ENCODE assay signal across 8 cellular contexts in genomic region chr1:223143760-223144248, GRCh38. TPM values are rescaled to one million over a fixed set of nuclear protein-coding genes. Genes with fewer than 3 reads are reported as not detected.
DNase-seq lines count a peak whose midpoint lies in the region; ATAC-seq and TF ChIP-seq lines count a peak whose summit lies in the region.

No MANE protein-coding gene starts in this region.

- H3K9me3 ChIP-seq in lung (ENCODE audit: control insufficient read depth in 2 of 2, insufficient read depth in 1 of 2, low read length in 1 of 2) (no peaks in the 10 kb centered on the region), thoracic aorta (no peaks in the 10 kb centered on the region)

- ATAC-seq in GM21825 (IDR thresholded peaks at IDR 0.05; ENCODE audit: unreplicated experiment) (peak; percentile 33), lung (ENCODE audit: insufficient read depth, low FRiP score) (peak; percentile 38), thoracic aorta (ENCODE audit: insufficient number of reproducible peaks, low FRiP score, low read depth) (no peak), left lobe of liver (no peak)

- H3K4me3 Mint-ChIP-seq in activated naive CD4-positive, alpha-beta T cell treated with anti-CD3 and anti-CD28 coated beads for 36 hours: peak overlapping the region; percentile 72

- peak overlapping the region; percentile 22 for H3K27ac Mint-ChIP-seq in activated naive CD4-positive, alpha-beta T cell treated with anti-CD3 and anti-CD28 coated beads for 36 hours

- no peaks in the 10 kb centered on the region for H3K27me3 Mint-ChIP-seq in activated naive CD4-positive, alpha-beta T cell treated with anti-CD3 and anti-CD28 coated beads for 36 hours (ENCODE audit: low read depth)

- DNase-seq in NCI-H524 (lab: John Stamatoyannopoulos, UW): peak; percentile 53 to 79
- DNase-seq in activated naive CD4-positive, alpha-beta T cell treated with anti-CD3 and anti-CD28 coated beads for 36 hours: peak; percentile 51
- DNase-seq in lung (ENCODE audit: low spot score): peak; percentile 48
- no peak for DNase-seq in thoracic aorta (ENCODE audit: low spot score)
- no peak for DNase-seq in T-helper 9 cell
- DNase-seq in left lobe of liver (ENCODE audit: low spot score): no peak

- H3K9me3 Mint-ChIP-seq in activated naive CD4-positive, alpha-beta T cell treated with anti-CD3 and anti-CD28 coated beads for 36 hours: peaks cover 6% of the 10 kb centered on the region

- peaks cover 28% of the 10 kb centered on the region for H3K4me1 Mint-ChIP-seq in activated naive CD4-positive, alpha-beta T cell treated with anti-CD3 and anti-CD28 coated beads for 36 hours (ENCODE audit: low read depth)

- TF ChIP-seq CTCF in C4-2B (conservative IDR thresholded peaks at IDR 0.05) (no peak), lung (IDR thresholded peaks at IDR 0.05; ENCODE audit: control extremely low read depth, extremely low read depth) (no peak), thoracic aorta (IDR thresholded peaks at IDR 0.05) (no peak)

- 45 to 49% methylated on average over 9 of the region's 9 CpGs for WGBS in lung, 2 donors

- H3K4me3 ChIP-seq in lung (no peak overlapping the region), thoracic aorta (peak overlapping the region; percentile 79)

- H3K27ac ChIP-seq in C4-2B: peak overlapping the region; percentile 58
- H3K27ac ChIP-seq in lung (ENCODE audit: low read depth in 1 of 2, low read length in 1 of 2): peak overlapping the region in 1 of 2 donors; percentile 68
- no peak overlapping the region for H3K27ac ChIP-seq in thoracic aorta

- no peaks in the 10 kb centered on the region for H3K36me3 Mint-ChIP-seq in activated naive CD4-positive, alpha-beta T cell treated with anti-CD3 and anti-CD28 coated beads for 36 hours (ENCODE audit: low read depth)

- CTCF ChIA-PET in activated naive CD4-positive, alpha-beta T cell treated with anti-CD3 and anti-CD28 coated beads for 36 hours (lab: Charles Lee): interaction anchor here (0.5 to 3.5 kb wide), 12 partner anchors 10 to 1485 kb away, joined by 3 to 32 read pairs (median 3); partner anchors contain the start of gene SUSD4

- H3K36me3 ChIP-seq in lung (ENCODE audit: control insufficient read depth in 2 of 2, insufficient read depth in 2 of 2, low read length in 2 of 2): no peaks in the 10 kb centered on the region
- no peaks in the 10 kb centered on the region for H3K36me3 ChIP-seq in thoracic aorta

- intact Hi-C loops in activated naive CD4-positive, alpha-beta T cell treated with anti-CD3 and anti-CD28 coated beads for 36 hours (cut with micrococcal nuclease): loop anchor here (1.0 to 5.0 kb wide), 5 partner anchors 11 to 383 kb away; partner anchors contain the start of gene SUSD4

- H3K4me1 ChIP-seq in lung (ENCODE audit: control insufficient read depth in 2 of 2, insufficient read depth in 2 of 2, low read length in 2 of 2) (peaks cover 0 to 16% of the 10 kb centered on the region in 2 donors), thoracic aorta (ENCODE audit: control insufficient read depth in 1 of 2, low read depth in 2 of 2) (peaks cover 14 to 21% of the 10 kb centered on the region in 2 donors)

- H3K27me3 ChIP-seq in lung (ENCODE audit: control insufficient read depth, insufficient read depth): no peaks in the 10 kb centered on the region
- no peaks in the 10 kb centered on the region for H3K27me3 ChIP-seq in thoracic aorta (replicated peaks; ENCODE audit: insufficient read depth)

RNA-seq across cellular contexts. Expression of gene TLR5, which starts 0.8 kb away (rescaled TPM):
- total RNA-seq in activated naive CD4-positive, alpha-beta T cell treated with anti-CD3 and anti-CD28 coated beads for 36 hours: under 1 TPM; 0.67 to 0.93 TPM
- 10 to 100 TPM; 14.2 to 21.2 TPM for total RNA-seq in lung
- polyA plus RNA-seq in lung: 10 to 100 TPM in 1 of 2 donors, 1 to 10 TPM in 1; 3.0 to 23.6 TPM
- total RNA-seq in thoracic aorta: 10 to 100 TPM in 1 of 2 donors, 1 to 10 TPM in 1; 5.4 to 20.2 TPM
- total RNA-seq in left lobe of liver: 1.1 TPM

Comparison
In these comparisons a context has a peak if more than half of its experiments do, and no peak if none do; other contexts are left out.
1. ATAC-seq: peak in GM21825 (single experiment) and lung (single experiment); none in thoracic aorta (single experiment) and left lobe of liver (single experiment).
2. DNase-seq: peak in NCI-H524 (2 of 2), activated naive CD4-positive, alpha-beta T cell treated with anti-CD3 and anti-CD28 coated beads for 36 hours (single experiment) and lung (single experiment); none in thoracic aorta (single experiment), T-helper 9 cell (single experiment) and left lobe of liver (single experiment).